Comparison of ENCODE assay signal across 18 cellular contexts in the genomic region with DNA sequence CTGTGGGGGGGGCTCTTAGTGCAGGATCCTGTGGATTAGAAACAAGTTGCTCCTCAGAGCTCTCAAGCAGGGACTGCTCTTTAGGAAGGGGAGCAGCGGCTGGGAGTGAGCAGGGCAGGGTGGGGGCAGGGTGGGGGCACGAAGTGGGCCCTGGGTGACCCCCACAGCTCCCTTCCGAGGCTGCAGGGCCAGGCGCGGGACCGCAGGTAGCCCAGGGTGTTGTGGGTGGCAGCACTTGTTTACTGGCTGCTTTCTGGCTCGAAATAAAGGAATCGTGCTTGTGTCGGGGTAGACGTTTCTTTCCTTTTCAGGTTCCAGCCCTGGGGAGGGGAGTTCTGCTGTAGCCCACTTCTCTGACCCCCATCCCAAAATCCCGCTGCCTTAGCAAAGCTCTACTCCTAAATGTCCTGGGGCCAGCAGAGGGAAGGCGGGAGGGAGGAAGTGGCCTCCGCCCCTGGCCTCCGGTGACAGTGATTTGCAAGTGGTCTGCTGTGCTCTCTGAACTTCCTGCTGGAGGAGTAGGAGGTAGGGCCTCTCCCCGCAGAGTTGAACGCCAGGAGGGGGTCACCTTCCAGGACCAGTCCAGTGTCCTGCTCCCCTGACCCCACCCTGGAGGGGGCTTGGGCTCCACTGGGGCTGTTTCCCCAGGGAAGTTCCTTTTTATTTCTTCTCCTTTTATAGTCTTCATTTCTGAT. TPM values are rescaled to one million over a fixed set of nuclear protein-coding genes. Genes with fewer than 3 reads are reported as not detected.
DNase-seq lines count a peak whose midpoint lies in the region; ATAC-seq and TF ChIP-seq lines count a peak whose summit lies in the region.
"Had no signal": no experiment of that assay in that cellular context is flagged by ENCODE, and none has a peak within 500 bp of the region (broad histone marks: within the 10 kb centered on the region; RNA-seq: fewer than 3 reads in every experiment).

No MANE protein-coding gene starts in this region.

- CTCF ChIA-PET in Caco-2 (lab: Charles Lee): no interaction called here

- no peaks in the 10 kb centered on the region for H3K36me3 ChIP-seq in Peyer's patch
- H3K36me3 ChIP-seq in Caco-2 (ENCODE audit: control insufficient read depth, insufficient read depth, low read length): no peaks in the 10 kb centered on the region

- H3K4me1 ChIP-seq in Peyer's patch (peaks cover 0 to 6% (median 0%) of the 10 kb centered on the region in 4 donors), Caco-2 (no peaks in the 10 kb centered on the region)

- TF ChIP-seq CTCF in Peyer's patch (IDR thresholded peaks at IDR 0.05) (no peak), Caco-2 (IDR thresholded peaks at IDR 0.05; ENCODE audit: insufficient read depth in 1 of 2, low read depth in 1 of 2, low read length in 1 of 2, severe bottlenecking in 1 of 2, unreplicated experiment in 1 of 2) (no peak)

- intact Hi-C loops in left cardiac atrium (cut with DNase I): no loop called here
- intact Hi-C loops in Caco-2 (cut with micrococcal nuclease; ENCODE audit: unreplicated experiment): no loop called here

- H3K27ac ChIP-seq in Peyer's patch: no peak overlapping the region
- H3K27ac ChIP-seq: VCaP had no signal

- H3K36me3 Mint-ChIP-seq in stimulated activated memory B cell treated with anti-CD40 and anti-IgM and Interleukin-4, amounts not matched to agents 10 μg/mL and 1 μg/mL and 100 μg/mL, for 72 hours: no peaks in the 10 kb centered on the region
- peaks cover 6% of the 10 kb centered on the region for H3K36me3 Mint-ChIP-seq in Caco-2 (ENCODE audit: insufficient read depth, unreplicated experiment)

- POLR2A ChIA-PET in Caco-2 (lab: Charles Lee): no interaction called here

- no peak overlapping the region for H3K4me3 ChIP-seq in Peyer's patch
- no peak overlapping the region for H3K4me3 ChIP-seq in Caco-2 (ENCODE audit: low read depth, low read length)
- H3K4me3 ChIP-seq: skin epidermis had no signal

- H3K9me3 ChIP-seq in Peyer's patch: no peaks in the 10 kb centered on the region
- H3K9me3 ChIP-seq in Caco-2: no peaks in the 10 kb centered on the region

- no peak for ATAC-seq in left cardiac atrium
- ATAC-seq in stimulated activated memory B cell treated with anti-CD40 and anti-IgM and Interleukin-4, amounts not matched to agents 10 μg/mL and 1 μg/mL and 100 μg/mL, for 72 hours: no peak

- peak; percentile 57 for DNase-seq in activated CD8-positive, alpha-beta memory T cell treated with anti-CD3 and anti-CD28 coated beads for 24 hours
- DNase-seq in activated CD8-positive, alpha-beta memory T cell treated with anti-CD3 and anti-CD28 coated beads, Interleukin-2, amount 50 U/mL, for 4 hours: no peak
- peak in 2 of 3 donors; percentile 46 to 50 for DNase-seq in Peyer's patch
- DNase-seq in left cardiac atrium: peak; percentile 19
- no peak for DNase-seq in Caco-2
- DNase-seq in RKO (ENCODE audit: low spot score): no peak
- no peak for DNase-seq in A172 (ENCODE audit: low spot score)
- DNase-seq: activated gamma-delta T cell, caudate nucleus, Karpas-422, NCI-H2107 had no signal

- peaks cover 24% of the 10 kb centered on the region for H3K4me1 Mint-ChIP-seq in stimulated activated memory B cell treated with anti-CD40 and anti-IgM and Interleukin-4, amounts not matched to agents 10 μg/mL and 1 μg/mL and 100 μg/mL, for 72 hours
- no peaks in the 10 kb centered on the region for H3K4me1 Mint-ChIP-seq in Caco-2 (ENCODE audit: low read depth, unreplicated experiment)

- H3K27me3 ChIP-seq in Peyer's patch: no peaks in the 10 kb centered on the region
- no peaks in the 10 kb centered on the region for H3K27me3 ChIP-seq in Caco-2 (replicated peaks; ENCODE audit: control insufficient read depth, insufficient read depth, low read length)

- H3K27ac Mint-ChIP-seq in stimulated activated memory B cell treated with anti-CD40 and anti-IgM and Interleukin-4, amounts not matched to agents 10 μg/mL and 1 μg/mL and 100 μg/mL, for 72 hours: peak overlapping the region; percentile 66
- H3K27ac Mint-ChIP-seq in Caco-2 (ENCODE audit: unreplicated experiment): no peak overlapping the region

- H3K4me3 Mint-ChIP-seq in stimulated activated memory B cell treated with anti-CD40 and anti-IgM and Interleukin-4, amounts not matched to agents 10 μg/mL and 1 μg/mL and 100 μg/mL, for 72 hours: peak overlapping the region; percentile 24
- H3K4me3 Mint-ChIP-seq in Caco-2 (ENCODE audit: unreplicated experiment): no peak overlapping the region

- no peaks in the 10 kb centered on the region for H3K9me3 Mint-ChIP-seq in stimulated activated memory B cell treated with anti-CD40 and anti-IgM and Interleukin-4, amounts not matched to agents 10 μg/mL and 1 μg/mL and 100 μg/mL, for 72 hours
- no peaks in the 10 kb centered on the region for H3K9me3 Mint-ChIP-seq in Caco-2 (ENCODE audit: unreplicated experiment)

- no peak for TF ChIP-seq POLR2A in Peyer's patch (IDR thresholded peaks at IDR 0.05)

- peaks cover 41% of the 10 kb centered on the region for H3K27me3 Mint-ChIP-seq in stimulated activated memory B cell treated with anti-CD40 and anti-IgM and Interleukin-4, amounts not matched to agents 10 μg/mL and 1 μg/mL and 100 μg/mL, for 72 hours
- no peaks in the 10 kb centered on the region for H3K27me3 Mint-ChIP-seq in Caco-2 (ENCODE audit: insufficient read depth, unreplicated experiment)

- no TSS peak for BruUV-seq in Caco-2 (replicated peaks; lab: Mats Ljungman, UMichigan)

RNA-seq across cellular contexts. Expression of gene NEU4, which starts 8.3 kb away (rescaled TPM):
- total RNA-seq in Peyer's patch: 10 to 100 TPM; 35.5 to 73.3 (median 55.9) TPM
- under 1 TPM; 0.16 to 0.38 TPM for total RNA-seq in left cardiac atrium
- total RNA-seq in Caco-2 (2022): 1.5 and 3.9 TPM in 2 replicates
- total RNA-seq in A172 (2014; rRNA removed; shearing (Covaris generic)): 0.22 TPM in 1 of 2 replicates, not detected in the other
- total RNA-seq: Daoy, fibroblast of lung had no signal

RNA-seq across cellular contexts. Expression of gene GAL3ST2, which starts 40.7 kb away (rescaled TPM):
- total RNA-seq in Peyer's patch (1 to 10 TPM in 1 of 4 donors, under 1 TPM in 1, not detected in 2; 0.80 to 3.3 TPM), left cardiac atrium (under 1 TPM in 1 of 2 donors, not detected in 1; 0.44 TPM), Caco-2 (2022) (6.0 and 6.8 TPM in 2 replicates)
- not detected in 2 replicates for total RNA-seq in A172 (2014; rRNA removed; shearing (Covaris generic))
- total RNA-seq: Daoy, myocyte, urinary bladder had no signal

RNA-seq across cellular contexts. Expression of gene PDCD1, which starts 41.4 kb away (rescaled TPM):
- total RNA-seq in Peyer's patch: 1 to 10 TPM in 2 of 4 donors, not detected in 2; 1.6 to 2.7 TPM
- 1 to 10 TPM; 1.2 to 1.5 TPM for total RNA-seq in left cardiac atrium
- not detected in 2 replicates for total RNA-seq in Caco-2 (2022)
- 0.10 TPM in 1 of 2 replicates, not detected in the other for total RNA-seq in A172 (2014; rRNA removed; shearing (Covaris generic))
- total RNA-seq: Daoy, fibroblast of lung, myocyte, urinary bladder had no signal

RNA-seq across cellular contexts. Expression of gene RTP5, which starts 52.3 kb away (rescaled TPM):
- total RNA-seq in Peyer's patch (under 1 TPM in 1 of 4 donors, not detected in 3; 0.54 TPM), left cardiac atrium (under 1 TPM in 1 of 2 donors, not detected in 1; 0.12 TPM), Caco-2 (2022) (not detected in 2 replicates)
- not detected in 2 replicates for total RNA-seq in A172 (2014; rRNA removed; shearing (Covaris generic))
- total RNA-seq: Daoy, fibroblast of lung, urinary bladder had no signal

Comparison
In these comparisons a context has a peak if more than half of its experiments do, and no peak if none do; other contexts are left out.
1. DNase-seq: peak in activated CD8-positive, alpha-beta memory T cell treated with anti-CD3 and anti-CD28 coated beads for 24 hours (single experiment), Peyer's patch (2 of 3) and left cardiac atrium (single experiment); none in activated CD8-positive, alpha-beta memory T cell treated with anti-CD3 and anti-CD28 coated beads, Interleukin-2, amount 50 U/mL, for 4 hours (single experiment), Caco-2 (0 of 2), RKO (single experiment) and A172 (single experiment).